Comparison of ENCODE assay signal across 19 cellular contexts in genomic region chr1:209993061-209993830, GRCh38. TPM values are rescaled to one million over a fixed set of nuclear protein-coding genes. Genes with fewer than 3 reads are reported as not detected.
"Had no signal": no experiment of that assay in that cellular context is flagged by ENCODE, and none has a peak within 500 bp of the region (broad histone marks: within the 10 kb centered on the region; RNA-seq: fewer than 3 reads in every experiment).

No MANE protein-coding gene starts in this region.

- H3K4me3 Mint-ChIP-seq: activated naive CD4-positive, alpha-beta T cell treated with anti-CD3 and anti-CD28 coated beads, Interleukin-2, amount 50 U/mL, for 24 hours; activated T-cell treated with anti-CD3 and anti-CD28 coated beads, Interleukin-2, amount 50 U/mL, for 72 hours; central memory CD8-positive, alpha-beta T cell; naive thymus-derived CD8-positive, alpha-beta T cell had no signal

- ATAC-seq: activated T-cell treated with anti-CD3 and anti-CD28 coated beads, Interleukin-2, amount 50 U/mL, for 72 hours; left cardiac atrium; naive thymus-derived CD8-positive, alpha-beta T cell had no signal

- H2AFZ ChIP-seq: parathyroid adenoma had no signal

- H3K9me3 ChIP-seq: ascending aorta, esophagus muscularis mucosa, tibial artery, uterus had no signal

- H3K36me3 Mint-ChIP-seq: activated naive CD4-positive, alpha-beta T cell treated with anti-CD3 and anti-CD28 coated beads, Interleukin-2, amount 50 U/mL, for 24 hours; naive thymus-derived CD8-positive, alpha-beta T cell had no signal

- H3K9me3 Mint-ChIP-seq: activated naive CD4-positive, alpha-beta T cell treated with anti-CD3 and anti-CD28 coated beads, Interleukin-2, amount 50 U/mL, for 24 hours; activated T-cell treated with anti-CD3 and anti-CD28 coated beads, Interleukin-2, amount 50 U/mL, for 72 hours; central memory CD8-positive, alpha-beta T cell; naive thymus-derived CD8-positive, alpha-beta T cell had no signal

- H3K9ac ChIP-seq: parathyroid adenoma had no signal

- H3K4me1 ChIP-seq: ascending aorta, esophagus muscularis mucosa, parathyroid adenoma, tibial artery, uterus had no signal

- DNase-seq: activated CD4-positive, alpha-beta T cell treated with anti-CD3 and anti-CD28 coated beads, Interleukin-2, amount 50 U/mL, for 1 hour; activated CD8-positive, alpha-beta memory T cell treated with anti-CD3 and anti-CD28 coated beads, Interleukin-2, amount 50 U/mL, for 48 hours; activated effector memory CD4-positive, alpha-beta T cell treated with anti-CD3 and anti-CD28 coated beads, Interleukin-2, amount 50 U/mL, for 16 hours; activated T-cell treated with anti-CD3 and anti-CD28 coated beads, Interleukin-2, amount 50 U/mL, for 72 hours; left cardiac atrium; mesenchymal stem cell; naive thymus-derived CD8-positive, alpha-beta T cell; stimulated activated naive CD4-positive, alpha-beta T cell treated with Interleukin-2 at 50 U/mL for 16 hours; T-helper 1 cell; T-helper 9 cell; tibial artery; uterus had no signal

- H3K36me3 ChIP-seq: ascending aorta, esophagus muscularis mucosa, tibial artery, uterus had no signal

- H3K27ac Mint-ChIP-seq: activated naive CD4-positive, alpha-beta T cell treated with anti-CD3 and anti-CD28 coated beads, Interleukin-2, amount 50 U/mL, for 24 hours; naive thymus-derived CD8-positive, alpha-beta T cell had no signal

- H3K27ac ChIP-seq: ascending aorta, coronary artery, esophagus muscularis mucosa, parathyroid adenoma, tibial artery, uterus had no signal

- H3K27me3 ChIP-seq: ascending aorta, tibial artery had no signal

- H3K4me3 ChIP-seq: ascending aorta, coronary artery, esophagus muscularis mucosa, tibial artery, uterus had no signal

- H3K79me2 ChIP-seq: parathyroid adenoma had no signal

- H3K4me1 Mint-ChIP-seq: activated naive CD4-positive, alpha-beta T cell treated with anti-CD3 and anti-CD28 coated beads, Interleukin-2, amount 50 U/mL, for 24 hours; central memory CD8-positive, alpha-beta T cell; naive thymus-derived CD8-positive, alpha-beta T cell had no signal

RNA-seq across cellular contexts. Expression of gene SYT14, which starts 55.2 kb away (rescaled TPM):
- total RNA-seq: activated T-cell treated with anti-CD3 and anti-CD28 coated beads, Interleukin-2, amount 50 U/mL, for 72 hours; ascending aorta; naive thymus-derived CD8-positive, alpha-beta T cell; subcutaneous adipose tissue had no signal
- polyA plus RNA-seq: naive thymus-derived CD8-positive, alpha-beta T cell had no signal
